ENCODE assay signal across 12 cellular contexts in the genomic region with DNA sequence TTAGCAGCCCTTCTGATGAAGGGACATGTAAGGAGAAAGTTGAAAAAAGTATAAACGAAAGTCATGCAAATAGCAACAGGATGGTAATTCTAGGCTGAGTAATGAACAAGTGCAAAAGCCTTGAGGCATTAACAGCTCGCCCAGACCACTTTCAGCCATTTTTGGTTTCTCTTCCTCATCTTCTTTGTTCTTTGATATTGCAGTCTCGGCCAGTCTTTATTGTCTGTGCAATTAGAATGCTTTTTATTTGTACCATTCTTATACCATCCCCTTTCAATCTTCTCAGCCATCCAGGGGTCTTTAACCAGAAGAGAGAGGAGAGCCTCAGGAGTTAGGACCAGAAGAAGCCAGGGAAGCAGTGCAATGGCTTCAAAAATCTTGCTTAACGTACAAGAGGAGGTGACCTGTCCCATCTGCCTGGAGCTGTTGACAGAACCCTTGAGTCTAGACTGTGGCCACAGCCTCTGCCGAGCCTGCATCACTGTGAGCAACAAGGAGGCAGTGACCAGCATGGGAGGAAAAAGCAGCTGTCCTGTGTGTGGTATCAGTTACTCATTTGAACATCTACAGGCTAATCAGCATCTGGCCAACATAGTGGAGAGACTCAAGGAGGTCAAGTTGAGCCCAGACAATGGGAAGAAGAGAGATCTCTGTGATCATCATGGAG. TPM values are rescaled to one million over a fixed set of nuclear protein-coding genes. Genes with fewer than 3 reads are reported as not detected.
A peak's percentile ranks its signal among the peaks of the same experiment; 100 is the strongest.
DNase-seq lines count a peak whose midpoint lies in the region; ATAC-seq, FAIRE-seq and TF ChIP-seq lines count a peak whose summit lies in the region.
"Had no signal": no experiment of that assay in that cellular context is flagged by ENCODE, and none has a peak within 500 bp of the region (broad histone marks: within the 10 kb centered on the region; RNA-seq: fewer than 3 reads in every experiment).

No MANE protein-coding gene starts in this region.

- no peak overlapping the region for H3K4me3 Mint-ChIP-seq in HFFc6

- RAD21 ChIA-PET in GM12878 (lab: Charles Lee; ENCODE audit: unreplicated experiment): interaction anchor here (0.6 to 5.0 kb wide), 6 partner anchors 25 to 175 kb away, joined by 3 to 27 read pairs (median 4); a partner anchor contains a TSS

- TSS peak; percentile 60 for BruUV-seq in GM12878 (replicated peaks; lab: Mats Ljungman, UMichigan)

- TF ChIP-seq CTCF in GM12878 (IDR thresholded peaks at IDR 0.05 in 2 of 3, conservative IDR thresholded peaks at IDR 0.05 in 1 of 3; ENCODE audit: control insufficient read depth in 2 of 3, extremely low read depth in 1 of 3, insufficient read depth in 1 of 3, low read depth in 3 of 3, low read length in 3 of 3) (no peak), left lung (IDR thresholded peaks at IDR 0.05) (no peak), HFFc6 (IDR thresholded peaks at IDR 0.05) (no peak)

- peak overlapping the region; percentile 75 for H3K4me2 ChIP-seq in GM12878 (ENCODE audit: control insufficient read depth, insufficient read depth)

- H3K4me1 Mint-ChIP-seq in HFFc6 (ENCODE audit: low read depth): peaks cover under 1% of the 10 kb centered on the region

- no peak for TF ChIP-seq RAD21 in GM12878 (IDR thresholded peaks at IDR 0.05; ENCODE audit: insufficient read depth, low read depth, low read length)

- no peak overlapping the region for H3K27ac Mint-ChIP-seq in HFFc6

- SMC1A ChIA-PET in GM12878 (lab: Charles Lee; ENCODE audit: uncharacterized antibody, unreplicated experiment): interaction anchor here (0.9 to 8.0 kb wide), 7 partner anchors 9 to 69 kb away, joined by 3 to 45 read pairs (median 5); a partner anchor contains a TSS

- WGBS in GM12878 (ENCODE audit: insufficient coverage, insufficient replicate concordance, low lambda C conversion rate, missing lambda C conversion rate): 3% methylated on average over 5 of the region's 5 CpGs

- peak overlapping the region; percentile 52 for H3K9ac ChIP-seq in GM12878 (ENCODE audit: control insufficient read depth, insufficient read depth, low read length)

- peaks cover 1% of the 10 kb centered on the region; the same call in 1 of the 2 replicates for H3K79me2 ChIP-seq in GM12878 (ENCODE audit: control insufficient read depth, insufficient read depth, low read length)

- TF ChIP-seq POLR2A in GM12878 (IDR thresholded peaks at IDR 0.05; ENCODE audit: low read depth, low read length): peak; percentile 67

- peaks cover 1 to 6% of the 10 kb centered on the region in 2 experiments; a peak in 3 of 4 replicates for H3K36me3 ChIP-seq in GM12878 (ENCODE audit: control insufficient read depth in 2 of 2, insufficient read depth in 2 of 2, low read length in 1 of 2)
- peaks cover 0 to 37% of the 10 kb centered on the region in 2 donors for H3K36me3 ChIP-seq in left lung

- H3K4me1 ChIP-seq in GM12878 (ENCODE audit: control insufficient read depth, insufficient read depth, low read length): peaks cover 15% of the 10 kb centered on the region
- peaks cover 0 to under 1% of the 10 kb centered on the region in 2 donors for H3K4me1 ChIP-seq in left lung

- H3K27me3 ChIP-seq in GM12878 (replicated peaks in 1 of 2; ENCODE audit: control insufficient read depth in 2 of 2, insufficient read depth in 2 of 2, low read length in 1 of 2): no peaks in the 10 kb centered on the region
- no peaks in the 10 kb centered on the region for H3K27me3 ChIP-seq in left lung

- H3K27me3 Mint-ChIP-seq in HFFc6 (ENCODE audit: insufficient read depth): no peaks in the 10 kb centered on the region; the same call in 1 of the 2 replicates

- H3K9me3 Mint-ChIP-seq in HFFc6: no peaks in the 10 kb centered on the region

- peak overlapping the region; percentile 86 for H2AFZ ChIP-seq in GM12878 (ENCODE audit: control insufficient read depth, low read depth, low read length)

- ATAC-seq in GM18519 (IDR thresholded peaks at IDR 0.05; ENCODE audit: low FRiP score, unreplicated experiment) (peak; percentile 94), GM21576 (IDR thresholded peaks at IDR 0.05; ENCODE audit: unreplicated experiment) (peak; percentile 95), HG03354 (IDR thresholded peaks at IDR 0.05; ENCODE audit: poor library complexity, severe bottlenecking, unreplicated experiment) (peak; percentile 96), GM12878 (peak; percentile 95), left lung (no peak)

- POLR2A ChIA-PET in GM12878 (lab: Charles Lee): interaction anchor here (0.6 to 4.1 kb wide), 6 partner anchors 11 to 102 kb away, joined by 3 to 28 read pairs (median 6); a partner anchor contains a TSS

- H3K27ac ChIP-seq in GM12878 (ENCODE audit: control insufficient read depth, insufficient read depth) (peak overlapping the region; percentile 95), left lung (no peak overlapping the region)

- CTCF ChIA-PET in GM12878 (lab: Yijun Ruan, JAX): interaction anchor here (1.3 to 2.7 kb wide), 3 partner anchors 9 to 52 kb away, joined by 3 to 13 read pairs (median 4); a partner anchor contains a TSS

- TF ChIP-seq EP300 in GM12878 (IDR thresholded peaks at IDR 0.05; ENCODE audit: borderline replicate concordance in 1 of 2, control insufficient read depth in 1 of 2, low read depth in 2 of 2, low read length in 2 of 2): peak; percentile 56 to 85

- no peaks in the 10 kb centered on the region for H4K20me1 ChIP-seq in GM12878 (ENCODE audit: control insufficient read depth, insufficient read depth)

- DNase-seq in GM12878 (ENCODE audit: low read depth, low spot score) (peak; percentile 85), left lung (no peak), HFFc6 (no peak), NCI-H2081 treated with DMSO at 0.1 percent for 48 hours (lab: John Stamatoyannopoulos, UW) (no peak), HTR-8/SVneo (ENCODE audit: insufficient read length, low spot score) (no peak)
- DNase-seq: Calu3; NK-92 treated with Interleukin-12 subunit alpha and Interleukin-12 subunit beta, amount 100 ng/mL, for 24 hours had no signal

- no peaks in the 10 kb centered on the region; the same call in 2 of the 3 replicates for H3K9me3 ChIP-seq in GM12878 (replicated peaks; ENCODE audit: control insufficient read depth, insufficient read depth, low read length)
- H3K9me3 ChIP-seq in left lung: no peaks in the 10 kb centered on the region

- peaks cover 28% of the 10 kb centered on the region for H3K36me3 Mint-ChIP-seq in HFFc6 (ENCODE audit: low read depth)

- in situ Hi-C loops in GM12878 (cut with MboI): no loop called here

- FAIRE-seq in GM12878 (lab: Jason Lieb, UNC) (peak; percentile 95), HTR-8/SVneo (lab: Jason Lieb, UNC) (no peak)

- intact Hi-C loops in GM12878 (cut with micrococcal nuclease; ENCODE audit: unreplicated experiment): no loop called here
- intact Hi-C loops in left lung (cut with DNase I): no loop called here

- H3K4me3 ChIP-seq in GM12878 (peak overlapping the region; percentile 63), left lung (no peak overlapping the region)

RNA-seq across cellular contexts. Expression of a gene that starts 7.3 kb away (rescaled TPM):
- total RNA-seq in GM12878 (2013; cell fraction: nucleolus; rRNA removed): 36.6 and 39.5 TPM in 2 replicates
- total RNA-seq in GM12878 (2014; rRNA removed) (21.0 and 31.6 TPM in 2 replicates), GM12878 (2014; rRNA removed; fragmentation: Illumina TruSeq; extraction: Trizol) (27.5 and 29.2 TPM in 2 replicates), GM12878 (2021) (16.7 and 18.1 TPM in 2 replicates), left lung (10 to 100 TPM in 1 of 2 donors, 1 to 10 TPM in 1; 9.1 to 10.2 TPM)
- 20.2 TPM for polyA plus RNA-seq in GM12878 (2011; ENCODE audit: low read depth)
- polyA plus RNA-seq in GM12878 (2011; rRNA removed) (51.4 and 68.7 TPM in 2 replicates), GM12878 (2014; fragmentation: Illumina TruSeq; extraction: Trizol) (29.0 and 37.0 TPM in 2 replicates), GM12878 (2014; fragmentation: Nextera tagmentation; extraction: Ambion mirVana) (10 to 100 TPM; 22.0 to 33.6 TPM), GM12878 (2014; rRNA removed) (16.4 and 19.9 TPM in 2 replicates), GM12878 (2016; fragmentation: Nextera tagmentation; extraction: Ambion mirVana) (10 to 100 TPM; 16.9 to 19.7 TPM)
- 19.2 and 27.7 TPM in 2 replicates for polyA plus RNA-seq in GM12878 (2011; cell fraction: cytosol; rRNA removed)
- 52.1 and 65.9 TPM in 2 replicates for polyA plus RNA-seq in GM12878 (2011; cell fraction: nucleus; rRNA removed)
- 19.1 and 21.1 TPM in 2 replicates for polyA plus RNA-seq in GM12878 (2012)
- 32.7 and 36.4 TPM in 2 replicates for polyA minus RNA-seq in GM12878 (2011; rRNA and poly(A)+ RNA removed)
- polyA minus RNA-seq in GM12878 (2011; cell fraction: cytosol; rRNA and poly(A)+ RNA removed): 6.4 and 7.1 TPM in 2 replicates
- 8.7 and 12.1 TPM in 2 replicates for polyA minus RNA-seq in GM12878 (2011; cell fraction: nucleus; rRNA and poly(A)+ RNA removed)
- 1 to 10 TPM; 3.8 to 6.9 (median 4.9) TPM for total RNA-seq in HFFc6 (2021; fragmentation: NEBNext Ultra II Directional; extraction: Animal tissue kit (Norgen Biotek cat#: 25700))

RNA-seq across cellular contexts. Expression of a gene that starts 35.7 kb away (rescaled TPM):
- 2.1 and 3.2 TPM in 2 replicates for total RNA-seq in GM12878 (2013; cell fraction: nucleolus; rRNA removed)
- total RNA-seq in GM12878 (2014; rRNA removed) (4.5 and 6.4 TPM in 2 replicates), GM12878 (2014; rRNA removed; fragmentation: Illumina TruSeq; extraction: Trizol) (5.1 and 5.6 TPM in 2 replicates), GM12878 (2021) (3.1 and 4.4 TPM in 2 replicates), left lung (1 to 10 TPM; 4.2 to 6.2 TPM)
- 2.0 TPM for polyA plus RNA-seq in GM12878 (2011; ENCODE audit: low read depth)
- polyA plus RNA-seq in GM12878 (2011; rRNA removed) (1.4 and 1.6 TPM in 2 replicates), GM12878 (2014; fragmentation: Illumina TruSeq; extraction: Trizol) (6.8 and 8.1 TPM in 2 replicates), GM12878 (2014; fragmentation: Nextera tagmentation; extraction: Ambion mirVana) (1 to 10 TPM; 4.0 to 4.1 TPM), GM12878 (2014; rRNA removed) (3.7 and 4.6 TPM in 2 replicates), GM12878 (2016; fragmentation: Nextera tagmentation; extraction: Ambion mirVana) (1 to 10 TPM; 3.6 to 4.3 TPM)
- 0.62 and 0.72 TPM in 2 replicates for polyA plus RNA-seq in GM12878 (2011; cell fraction: cytosol; rRNA removed)
- polyA plus RNA-seq in GM12878 (2011; cell fraction: nucleus; rRNA removed): 0.31 and 0.52 TPM in 2 replicates
- 2.2 and 3.5 TPM in 2 replicates for polyA plus RNA-seq in GM12878 (2012)
- 0.80 and 0.82 TPM in 2 replicates for polyA minus RNA-seq in GM12878 (2011; rRNA and poly(A)+ RNA removed)
- 0.40 TPM in 1 of 2 replicates, not detected in the other for polyA minus RNA-seq in GM12878 (2011; cell fraction: cytosol; rRNA and poly(A)+ RNA removed)
- 0.12 and 0.29 TPM in 2 replicates for polyA minus RNA-seq in GM12878 (2011; cell fraction: nucleus; rRNA and poly(A)+ RNA removed)
- 1 to 10 TPM; 4.0 to 9.0 (median 6.6) TPM for total RNA-seq in HFFc6 (2021; fragmentation: NEBNext Ultra II Directional; extraction: Animal tissue kit (Norgen Biotek cat#: 25700))

RNA-seq across cellular contexts. Expression of a gene that starts 51.4 kb away (rescaled TPM):
- total RNA-seq in GM12878 (2013; cell fraction: nucleolus; rRNA removed): not detected in 2 replicates
- total RNA-seq in GM12878 (2014; rRNA removed): not detected in 2 replicates
- total RNA-seq in GM12878 (2014; rRNA removed; fragmentation: Illumina TruSeq; extraction: Trizol): not detected in 2 replicates
- not detected in 2 replicates for total RNA-seq in GM12878 (2021)
- not detected for polyA plus RNA-seq in GM12878 (2011; ENCODE audit: low read depth)
- polyA plus RNA-seq in GM12878 (2011; rRNA removed): not detected in 2 replicates
- not detected in 2 replicates for polyA plus RNA-seq in GM12878 (2011; cell fraction: cytosol; rRNA removed)
- not detected in 2 replicates for polyA plus RNA-seq in GM12878 (2011; cell fraction: nucleus; rRNA removed)
- polyA plus RNA-seq in GM12878 (2012): not detected in 2 replicates
- not detected in 2 replicates for polyA plus RNA-seq in GM12878 (2014; fragmentation: Illumina TruSeq; extraction: Trizol)
- under 1 TPM in 1 of 2 experiments, not detected in 1; 0.07 TPM for polyA plus RNA-seq in GM12878 (2014; fragmentation: Nextera tagmentation; extraction: Ambion mirVana)
- not detected in 2 replicates for polyA plus RNA-seq in GM12878 (2014; rRNA removed)
- not detected for polyA plus RNA-seq in GM12878 (2016; fragmentation: Nextera tagmentation; extraction: Ambion mirVana)
- not detected in 2 replicates for polyA minus RNA-seq in GM12878 (2011; rRNA and poly(A)+ RNA removed)
- not detected in 2 replicates for polyA minus RNA-seq in GM12878 (2011; cell fraction: cytosol; rRNA and poly(A)+ RNA removed)
- not detected in 2 replicates for polyA minus RNA-seq in GM12878 (2011; cell fraction: nucleus; rRNA and poly(A)+ RNA removed)
- not detected for total RNA-seq in left lung
- not detected for total RNA-seq in HFFc6 (2021; fragmentation: NEBNext Ultra II Directional; extraction: Animal tissue kit (Norgen Biotek cat#: 25700))
- total RNA-seq: Calu3, fibroblast of villous mesenchyme, HT-29 had no signal

RNA-seq across cellular contexts. Expression of a gene that starts 52.8 kb away (rescaled TPM):
- 99.9 and 101 TPM in 2 replicates for total RNA-seq in GM12878 (2013; cell fraction: nucleolus; rRNA removed)
- total RNA-seq in GM12878 (2014; rRNA removed) (34.7 and 39.8 TPM in 2 replicates), GM12878 (2014; rRNA removed; fragmentation: Illumina TruSeq; extraction: Trizol) (38.8 and 40.3 TPM in 2 replicates), GM12878 (2021) (29.8 and 34.7 TPM in 2 replicates), left lung (10 to 100 TPM; 42.6 to 50.6 TPM)
- polyA plus RNA-seq in GM12878 (2011; ENCODE audit: low read depth): 16.7 TPM
- polyA plus RNA-seq in GM12878 (2011; rRNA removed) (59.7 and 61.7 TPM in 2 replicates), GM12878 (2014; fragmentation: Illumina TruSeq; extraction: Trizol) (41.5 and 53.2 TPM in 2 replicates), GM12878 (2014; fragmentation: Nextera tagmentation; extraction: Ambion mirVana) (10 to 100 TPM; 20.0 to 21.8 TPM), GM12878 (2014; rRNA removed) (23.5 and 23.9 TPM in 2 replicates), GM12878 (2016; fragmentation: Nextera tagmentation; extraction: Ambion mirVana) (10 to 100 TPM; 24.1 to 29.0 TPM)
- 26.4 and 34.6 TPM in 2 replicates for polyA plus RNA-seq in GM12878 (2011; cell fraction: cytosol; rRNA removed)
- 35.6 and 39.6 TPM in 2 replicates for polyA plus RNA-seq in GM12878 (2011; cell fraction: nucleus; rRNA removed)
- 23.6 and 26.2 TPM in 2 replicates for polyA plus RNA-seq in GM12878 (2012)
- polyA minus RNA-seq in GM12878 (2011; rRNA and poly(A)+ RNA removed): 51.3 and 57.4 TPM in 2 replicates
- polyA minus RNA-seq in GM12878 (2011; cell fraction: cytosol; rRNA and poly(A)+ RNA removed): 15.9 and 19.4 TPM in 2 replicates
- polyA minus RNA-seq in GM12878 (2011; cell fraction: nucleus; rRNA and poly(A)+ RNA removed): 22.8 and 24.2 TPM in 2 replicates
- total RNA-seq in HFFc6 (2021; fragmentation: NEBNext Ultra II Directional; extraction: Animal tissue kit (Norgen Biotek cat#: 25700)): 10 to 100 TPM; 35.7 to 49.4 (median 43.5) TPM

RNA-seq across cellular contexts. Expression of a gene that starts 57.5 kb away (rescaled TPM):
- total RNA-seq in GM12878 (2013; cell fraction: nucleolus; rRNA removed): 752 and 763 TPM in 2 replicates
- 146 and 198 TPM in 2 replicates for total RNA-seq in GM12878 (2014; rRNA removed)
- 217 and 238 TPM in 2 replicates for total RNA-seq in GM12878 (2014; rRNA removed; fragmentation: Illumina TruSeq; extraction: Trizol)
- 239 and 241 TPM in 2 replicates for total RNA-seq in GM12878 (2021)
- 148 TPM for polyA plus RNA-seq in GM12878 (2011; ENCODE audit: low read depth)
- polyA plus RNA-seq in GM12878 (2011; rRNA removed): 485 and 630 TPM in 2 replicates
- 231 and 235 TPM in 2 replicates for polyA plus RNA-seq in GM12878 (2011; cell fraction: cytosol; rRNA removed)
- polyA plus RNA-seq in GM12878 (2011; cell fraction: nucleus; rRNA removed): 410 and 470 TPM in 2 replicates
- 172 and 198 TPM in 2 replicates for polyA plus RNA-seq in GM12878 (2012)
- 239 and 325 TPM in 2 replicates for polyA plus RNA-seq in GM12878 (2014; fragmentation: Illumina TruSeq; extraction: Trizol)
- 100 to 1,000 TPM; 116 to 143 TPM for polyA plus RNA-seq in GM12878 (2014; fragmentation: Nextera tagmentation; extraction: Ambion mirVana)
- 163 and 194 TPM in 2 replicates for polyA plus RNA-seq in GM12878 (2014; rRNA removed)
- 100 to 1,000 TPM; 199 to 208 TPM for polyA plus RNA-seq in GM12878 (2016; fragmentation: Nextera tagmentation; extraction: Ambion mirVana)
- polyA minus RNA-seq in GM12878 (2011; rRNA and poly(A)+ RNA removed): 257 and 282 TPM in 2 replicates
- 79.8 and 91.3 TPM in 2 replicates for polyA minus RNA-seq in GM12878 (2011; cell fraction: cytosol; rRNA and poly(A)+ RNA removed)
- 138 and 153 TPM in 2 replicates for polyA minus RNA-seq in GM12878 (2011; cell fraction: nucleus; rRNA and poly(A)+ RNA removed)
- total RNA-seq in left lung: 100 to 1,000 TPM; 122 to 137 TPM
- 100 to 1,000 TPM in 5 of 6 experiments, 10 to 100 TPM in 1; 77.9 to 131 (median 118) TPM for total RNA-seq in HFFc6 (2021; fragmentation: NEBNext Ultra II Directional; extraction: Animal tissue kit (Norgen Biotek cat#: 25700))
